1 cellular context compared by ENCODE assay signal in genomic region chr20:50575869-50576720, GRCh38.
TF ChIP-seq lines count a peak whose summit lies in the region.

No MANE protein-coding gene starts in this region.

TF ChIP-seq in K562, 482 proteins besides CTCF, POLR2A, EP300 and RAD21 (continued from another document):
- TF ChIP-seq ARID2 (IDR thresholded peaks at IDR 0.05) (0 out of 2 replicates have a peak, but pooled peaks have one; percentile 17), ASH1L (IDR thresholded peaks at IDR 0.05; ENCODE audit: borderline replicate concordance, low read depth, partially characterized antibody) (no peak), CTBP1 (IDR thresholded peaks at IDR 0.05; ENCODE audit: borderline replicate concordance) (0 out of 2 replicates have a peak, but pooled peaks have one; percentile 16), GTF2E2 (tag; IDR thresholded peaks at IDR 0.05) (no peak)
